ENCODE assay signal across 1 cellular context in genomic region chr1:93358293-93358692, GRCh38.
TF ChIP-seq lines count a peak whose summit lies in the region.

No MANE protein-coding gene starts in this region.

TF ChIP-seq in IMR-90, 13 proteins besides CTCF, POLR2A, EP300 and RAD21:
- TF ChIP-seq, protein P1, sequence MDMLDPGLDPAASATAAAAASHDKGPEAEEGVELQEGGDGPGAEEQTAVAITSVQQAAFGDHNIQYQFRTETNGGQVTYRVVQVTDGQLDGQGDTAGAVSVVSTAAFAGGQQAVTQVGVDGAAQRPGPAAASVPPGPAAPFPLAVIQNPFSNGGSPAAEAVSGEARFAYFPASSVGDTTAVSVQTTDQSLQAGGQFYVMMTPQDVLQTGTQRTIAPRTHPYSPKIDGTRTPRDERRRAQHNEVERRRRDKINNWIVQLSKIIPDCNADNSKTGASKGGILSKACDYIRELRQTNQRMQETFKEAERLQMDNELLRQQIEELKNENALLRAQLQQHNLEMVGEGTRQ (IDR thresholded peaks at IDR 0.05; ENCODE audit: low read depth, low read length), result no peak
- TF ChIP-seq FOS (IDR thresholded peaks at IDR 0.05; ENCODE audit: low read depth, low read length) (no peak), MAFK (IDR thresholded peaks at IDR 0.05; ENCODE audit: low read depth, low read length) (no peak), BHLHE40 (IDR thresholded peaks at IDR 0.05; ENCODE audit: low read depth, low read length) (no peak), NFE2L2 (IDR thresholded peaks at IDR 0.05; ENCODE audit: low read depth, low read length) (no peak), MXI1 (IDR thresholded peaks at IDR 0.05; ENCODE audit: borderline replicate concordance, low read depth, low read length) (no peak), RCOR1 (IDR thresholded peaks at IDR 0.05; ENCODE audit: insufficient replicate concordance, low read length) (no peak), RFX5 (IDR thresholded peaks at IDR 0.05; ENCODE audit: low read depth, low read length) (no peak), CHD1 (IDR thresholded peaks at IDR 0.05; ENCODE audit: low read depth, low read length) (no peak), SMC3 (IDR thresholded peaks at IDR 0.05; ENCODE audit: low read depth, low read length) (no peak), CEBPB (IDR thresholded peaks at IDR 0.05; ENCODE audit: low read depth, low read length) (no peak), MAZ (IDR thresholded peaks at IDR 0.05; ENCODE audit: borderline replicate concordance, low read depth, low read length) (no peak)
- TF ChIP-seq, protein P2, sequence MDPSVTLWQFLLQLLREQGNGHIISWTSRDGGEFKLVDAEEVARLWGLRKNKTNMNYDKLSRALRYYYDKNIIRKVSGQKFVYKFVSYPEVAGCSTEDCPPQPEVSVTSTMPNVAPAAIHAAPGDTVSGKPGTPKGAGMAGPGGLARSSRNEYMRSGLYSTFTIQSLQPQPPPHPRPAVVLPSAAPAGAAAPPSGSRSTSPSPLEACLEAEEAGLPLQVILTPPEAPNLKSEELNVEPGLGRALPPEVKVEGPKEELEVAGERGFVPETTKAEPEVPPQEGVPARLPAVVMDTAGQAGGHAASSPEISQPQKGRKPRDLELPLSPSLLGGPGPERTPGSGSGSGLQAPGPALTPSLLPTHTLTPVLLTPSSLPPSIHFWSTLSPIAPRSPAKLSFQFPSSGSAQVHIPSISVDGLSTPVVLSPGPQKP (IDR thresholded peaks at IDR 0.05; ENCODE audit: borderline replicate concordance, low read depth, low read length), result no peak
